ENCODE assay signal across 25 cellular contexts in the genomic region with DNA sequence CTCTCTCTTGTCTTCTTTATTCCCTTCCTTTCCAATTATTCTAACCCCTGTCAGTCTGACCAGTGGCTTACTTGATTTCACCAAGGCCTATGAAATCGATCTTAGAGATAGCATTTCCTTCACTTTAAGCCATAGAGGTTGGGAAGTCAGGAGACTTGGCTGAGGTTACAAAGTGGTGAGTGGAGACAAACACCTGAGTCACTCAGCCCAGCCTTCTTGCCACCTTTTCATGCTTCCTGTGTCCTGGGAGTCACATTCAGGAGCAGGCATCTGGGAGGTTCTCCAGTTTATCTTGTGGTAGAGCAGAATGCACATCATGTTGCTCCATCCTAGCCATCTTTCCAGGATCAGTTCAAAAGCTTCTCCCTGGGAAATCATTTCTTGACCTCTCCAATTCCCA. TPM values are rescaled to one million over a fixed set of nuclear protein-coding genes. Genes with fewer than 3 reads are reported as not detected.
"Had no signal": no experiment of that assay in that cellular context is flagged by ENCODE, and none has a peak within 500 bp of the region (broad histone marks: within the 10 kb centered on the region; RNA-seq: fewer than 3 reads in every experiment).

No MANE protein-coding gene starts in this region.

- H3K9me3 ChIP-seq: tibial artery had no signal

- H3K27me3 Mint-ChIP-seq: brain had no signal

- H3K27ac Mint-ChIP-seq: activated CD4-positive, alpha-beta T cell treated with anti-CD3 and anti-CD28 coated beads, Interleukin-2, amount 10 ng/mL, durations not matched to agents 7 days and 5 days; activated naive CD4-positive, alpha-beta T cell treated with anti-CD3 and anti-CD28 coated beads, Interleukin-2, amount 10 ng/mL, durations not matched to agents 7 days and 5 days; activated naive CD8-positive, alpha-beta T cell treated with anti-CD3 and anti-CD28 coated beads, Interleukin-2, amount 50 U/mL, for 24 hours; brain; nephron progenitor cell had no signal

- H3K27me3 ChIP-seq: tibial artery had no signal

- H3K4me3 ChIP-seq: tibial artery had no signal

- FAIRE-seq: islet of Langerhans had no signal

- H3K4me3 Mint-ChIP-seq: activated CD4-positive, alpha-beta T cell treated with anti-CD3 and anti-CD28 coated beads, Interleukin-2, amount 10 ng/mL, durations not matched to agents 7 days and 5 days; activated naive CD4-positive, alpha-beta T cell treated with anti-CD3 and anti-CD28 coated beads, Interleukin-2, amount 10 ng/mL, durations not matched to agents 7 days and 5 days; activated naive CD8-positive, alpha-beta T cell treated with anti-CD3 and anti-CD28 coated beads, Interleukin-2, amount 50 U/mL, for 24 hours; activated T-cell treated with anti-CD3 and anti-CD28 coated beads, Interleukin-2, amount 50 U/mL, for 4 hours; brain; nephron progenitor cell had no signal

- H3K36me3 Mint-ChIP-seq: activated naive CD4-positive, alpha-beta T cell treated with anti-CD3 and anti-CD28 coated beads, Interleukin-2, amount 10 ng/mL, durations not matched to agents 7 days and 5 days; brain had no signal

- H3K36me3 ChIP-seq: tibial artery had no signal

- H3K9me3 Mint-ChIP-seq: activated CD4-positive, alpha-beta T cell treated with anti-CD3 and anti-CD28 coated beads, Interleukin-2, amount 10 ng/mL, durations not matched to agents 7 days and 5 days; activated naive CD4-positive, alpha-beta T cell treated with anti-CD3 and anti-CD28 coated beads, Interleukin-2, amount 10 ng/mL, durations not matched to agents 7 days and 5 days; activated naive CD8-positive, alpha-beta T cell treated with anti-CD3 and anti-CD28 coated beads, Interleukin-2, amount 50 U/mL, for 24 hours; activated T-cell treated with anti-CD3 and anti-CD28 coated beads, Interleukin-2, amount 50 U/mL, for 4 hours; brain; nephron progenitor cell had no signal

- H3K4me1 Mint-ChIP-seq: activated CD4-positive, alpha-beta T cell treated with anti-CD3 and anti-CD28 coated beads, Interleukin-2, amount 10 ng/mL, durations not matched to agents 7 days and 5 days; activated naive CD4-positive, alpha-beta T cell treated with anti-CD3 and anti-CD28 coated beads, Interleukin-2, amount 10 ng/mL, durations not matched to agents 7 days and 5 days; activated naive CD8-positive, alpha-beta T cell treated with anti-CD3 and anti-CD28 coated beads, Interleukin-2, amount 50 U/mL, for 24 hours had no signal

- DNase-seq: activated CD4-positive, alpha-beta T cell treated with anti-CD3 and anti-CD28 coated beads, Interleukin-2, amount 10 ng/mL, durations not matched to agents 7 days and 5 days; activated CD8-positive, alpha-beta memory T cell treated with anti-CD3 and anti-CD28 coated beads, Interleukin-2, amount 50 U/mL, for 4 hours; activated effector memory CD4-positive, alpha-beta T cell treated with Interleukin-2 at 50 U/mL for 16 hours; activated naive CD4-positive, alpha-beta T cell treated with anti-CD3 and anti-CD28 coated beads, Interleukin-2, amount 10 ng/mL, durations not matched to agents 7 days and 5 days; activated naive CD8-positive, alpha-beta T cell treated with anti-CD3 and anti-CD28 coated beads, Interleukin-2, amount 50 U/mL, for 24 hours; activated T-cell treated with anti-CD3 and anti-CD28 coated beads, Interleukin-2, amount 50 U/mL, for 4 hours; anterior cingulate cortex; cortex of kidney; foreskin melanocyte; glutamatergic neuron; hippocampal formation; midbrain; nephron progenitor cell; nucleus accumbens; posterior cingulate gyrus; retina; stimulated activated CD4-positive, alpha-beta T cell treated with anti-CD3 and anti-CD28 coated beads, Interleukin-2, amount 100 ng/mL, for 24 hours; stimulated activated naive CD8-positive, alpha-beta T cell treated with anti-CD3 and anti-CD28 coated beads, Interleukin-15, Interleukin-2, amounts not matched to agents 100 U/mL and 50 U/mL, for 24 hours; substantia nigra; T-helper 1 cell; T-helper 9 cell; tibial artery had no signal

- H3K27ac ChIP-seq: tibial artery had no signal

RNA-seq across cellular contexts. Expression of a gene that starts 59.1 kb away (rescaled TPM):
- total RNA-seq: activated CD4-positive, alpha-beta T cell treated with anti-CD3 and anti-CD28 coated beads, Interleukin-2, amount 10 ng/mL, durations not matched to agents 7 days and 5 days; activated T-cell treated with anti-CD3 and anti-CD28 coated beads, Interleukin-2, amount 50 U/mL, for 4 hours; lung microvascular endothelial cell had no signal
